Comparison of ENCODE assay signal across 9 cellular contexts in the genomic region with DNA sequence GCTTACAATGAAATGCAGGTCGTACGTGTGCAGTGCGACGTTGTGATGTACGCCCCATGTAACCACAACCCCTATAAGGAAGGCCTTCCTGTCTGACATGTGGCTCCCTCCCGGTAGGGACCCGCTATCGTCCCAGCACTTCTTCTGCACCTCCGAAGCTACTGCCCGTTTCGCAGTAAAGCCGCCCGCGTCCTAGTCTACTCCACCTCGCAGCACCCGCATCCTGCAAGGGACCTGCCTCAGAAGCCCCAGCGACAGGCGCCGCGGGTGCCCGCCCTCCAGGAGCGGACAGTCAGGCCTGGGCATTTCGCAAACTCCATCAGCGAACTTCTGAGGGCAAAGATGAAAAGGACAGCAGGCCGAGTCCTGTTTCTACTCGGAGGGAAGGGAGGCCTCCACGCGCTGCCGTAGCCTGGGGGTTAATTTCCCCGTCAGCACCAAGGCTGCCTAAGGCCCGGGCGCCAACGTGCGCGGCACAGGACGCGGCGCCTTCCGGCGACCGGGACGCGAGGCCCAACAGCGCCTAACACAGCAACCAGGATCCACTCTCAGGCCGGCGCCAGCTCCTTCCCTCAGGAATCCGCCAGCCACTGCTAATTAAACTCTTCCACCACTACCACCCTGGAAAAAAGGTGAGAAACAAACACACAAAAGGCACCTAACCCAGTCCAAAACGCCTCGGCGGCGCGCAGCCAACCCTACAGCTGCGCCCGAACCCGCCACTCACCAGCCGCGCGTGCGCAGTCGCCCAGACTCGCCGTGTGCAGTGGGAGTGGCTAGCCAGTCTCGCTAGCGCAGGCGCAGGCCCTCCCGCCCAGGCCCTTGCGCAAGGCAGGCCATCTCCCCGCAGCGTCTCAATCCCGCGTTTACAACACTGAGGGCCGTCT. TPM values are rescaled to one million over a fixed set of nuclear protein-coding genes. Genes with fewer than 3 reads are reported as not detected.
A peak's percentile ranks its signal among the peaks of the same experiment; 100 is the strongest.
DNase-seq lines count a peak whose midpoint lies in the region; ATAC-seq, FAIRE-seq and TF ChIP-seq lines count a peak whose summit lies in the region.
"Had no signal": no experiment of that assay in that cellular context is flagged by ENCODE, and none has a peak within 500 bp of the region (broad histone marks: within the 10 kb centered on the region; RNA-seq: fewer than 3 reads in every experiment).

A gene with protein sequence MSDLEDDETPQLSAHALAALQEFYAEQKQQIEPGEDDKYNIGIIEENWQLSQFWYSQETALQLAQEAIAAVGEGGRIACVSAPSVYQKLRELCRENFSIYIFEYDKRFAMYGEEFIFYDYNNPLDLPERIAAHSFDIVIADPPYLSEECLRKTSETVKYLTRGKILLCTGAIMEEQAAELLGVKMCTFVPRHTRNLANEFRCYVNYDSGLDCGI (minus strand): TSS at position 768 of the 887 bp plus-strand sequence. CDS start 16,363 bp downstream, outside the sequence.

- no peak for TF ChIP-seq CTCF in colonic mucosa (IDR thresholded peaks at IDR 0.05)

- DNase-seq in Ammon's horn (ENCODE audit: low spot score) (peak; percentile 93), GM19239 (ENCODE audit: insufficient read length, low spot score) (peak; percentile 63), NCI-H524 (lab: John Stamatoyannopoulos, UW) (peak; percentile 86 to 97), colonic mucosa (peak; percentile 95)
- peak; percentile 97 for DNase-seq in activated CD4-positive, alpha-beta T cell treated with anti-CD3 and anti-CD28 coated beads for 48 hours
- DNase-seq in stimulated activated CD4-positive, alpha-beta T cell treated with anti-CD3 and anti-CD28 coated beads, Interleukin-1b, Interleukin-23, amount 100 ng/mL, for 24 hours (ENCODE audit: low read depth in 4 of 4, low spot score in 1 of 4) = peak; percentile 89 to 95 (median 90)

- peak; percentile 84 for ATAC-seq in HG03442 (IDR thresholded peaks at IDR 0.05; ENCODE audit: unreplicated experiment)

- peak; percentile 94 for FAIRE-seq in GM19239 (lab: Jason Lieb, UNC)
- FAIRE-seq: TTC549 had no signal

- H3K27me3 ChIP-seq in colonic mucosa (no peaks in the 10 kb centered on the region), layer of hippocampus (ENCODE audit: control insufficient read depth, insufficient read depth, low read length) (no peaks in the 10 kb centered on the region)

- H3K9ac ChIP-seq in colonic mucosa (ENCODE audit: low read depth in 2 of 2, low read length in 2 of 2) = peak within 1 kb of the TSS; percentile 80 to 86

- H3K27ac ChIP-seq in colonic mucosa (peak within 1 kb of the TSS; percentile 83), layer of hippocampus (ENCODE audit: low read depth, low read length) (peak within 1 kb of the TSS; percentile 59)

- H3K4me3 ChIP-seq in colonic mucosa = peak within 1 kb of the TSS; percentile 49

- intact Hi-C loops in colonic mucosa (cut with DNase I) = no loop called here

- H3K4me1 ChIP-seq in colonic mucosa = peaks cover 5% of the 10 kb centered on the region

- H3K36me3 ChIP-seq in colonic mucosa = no peaks in the 10 kb centered on the region

- no peaks in the 10 kb centered on the region for H3K9me3 ChIP-seq in colonic mucosa

RNA-seq across cellular contexts. Expression of the gene that starts here (rescaled TPM):
- total RNA-seq in colonic mucosa = 1 to 10 TPM; 4.8 to 5.2 TPM

Comparison
In these comparisons a context has a peak if more than half of its experiments do, and no peak if none do; other contexts are left out.
1. Peak in every context shown above with its lines: DNase-seq, ATAC-seq, H3K4me3 ChIP-seq and H3K27ac ChIP-seq.